8 cellular contexts compared by ENCODE assay signal in genomic region chrX:23338334-23338733, GRCh38. TPM values are rescaled to one million over a fixed set of nuclear protein-coding genes. Genes with fewer than 3 reads are reported as not detected.
"Had no signal": no experiment of that assay in that cellular context is flagged by ENCODE, and none has a peak within 500 bp of the region (broad histone marks: within the 10 kb centered on the region; RNA-seq: fewer than 3 reads in every experiment).

No MANE protein-coding gene starts in this region.

- H3K36me3 ChIP-seq: HAP-1 had no signal

- H3K4me3 ChIP-seq: HAP-1, K562 had no signal

- H3K4me1 ChIP-seq: HAP-1 had no signal

- FAIRE-seq: HTR-8/SVneo, K562 had no signal

- DNase-seq: GOT3, IMR-90, KG1 had no signal

- ATAC-seq: HCT116, K562 had no signal

- H3K9me3 ChIP-seq: HAP-1 had no signal

RNA-seq across cellular contexts. Expression of gene PTCHD1, which starts 3.7 kb away (rescaled TPM):
- total RNA-seq: HT-29, IMR-90, K562 had no signal
- polyA plus RNA-seq: IMR-90, K562 had no signal
